Comparison of ENCODE assay signal across 1 cellular context in genomic region chr22:28909375-28909774, GRCh38.
TF ChIP-seq lines count a peak whose summit lies in the region.

No MANE protein-coding gene starts in this region.

TF ChIP-seq in K562, 482 proteins besides CTCF, POLR2A, EP300 and RAD21 (continued from another document):
- TF ChIP-seq ZNF398 (CRISPR knock-in tag; IDR thresholded peaks at IDR 0.05), result no peak
- no peak for TF ChIP-seq KDM5B (IDR thresholded peaks at IDR 0.05; ENCODE audit: insufficient replicate concordance, low read depth, low read length)
- no peak for TF ChIP-seq ZNF217 (CRISPR knock-in tag; IDR thresholded peaks at IDR 0.05)
- peak; percentile 57 for TF ChIP-seq CBFA2T3 (IDR thresholded peaks at IDR 0.05)
- no peak for TF ChIP-seq PHB (CRISPR knock-in tag; IDR thresholded peaks at IDR 0.05)
- no peak for TF ChIP-seq DACH1 (IDR thresholded peaks at IDR 0.05; ENCODE audit: partially characterized antibody)
- TF ChIP-seq NFATC3 (IDR thresholded peaks at IDR 0.05), result no peak
- no peak for TF ChIP-seq RBM15 (IDR thresholded peaks at IDR 0.05; ENCODE audit: insufficient read depth, low read length)
- no peak for TF ChIP-seq NELFE (IDR thresholded peaks at IDR 0.05; ENCODE audit: insufficient read depth, insufficient read length)
- no peak for TF ChIP-seq TAF1 (IDR thresholded peaks at IDR 0.05; ENCODE audit: control insufficient read depth, extremely low read depth, insufficient read depth, low read length, severe bottlenecking)
- TF ChIP-seq REST (CRISPR knock-in tag; IDR thresholded peaks at IDR 0.05; ENCODE audit: low read depth), result no peak
- no peak for TF ChIP-seq ZNF436 (CRISPR knock-in tag; IDR thresholded peaks at IDR 0.05)
- TF ChIP-seq EGR1 (conservative IDR thresholded peaks at IDR 0.05), result peak; percentile 93
- no peak for TF ChIP-seq SRSF7 (optimal IDR thresholded peaks at IDR 0.05; ENCODE audit: low read depth, low read length)
- TF ChIP-seq MAFK (IDR thresholded peaks at IDR 0.05; ENCODE audit: low read length), result peak; percentile 46; the same call in 1 of the 2 replicates
- peak; percentile 44; the same call in 1 of the 2 replicates for TF ChIP-seq SMARCA5 (IDR thresholded peaks at IDR 0.05)
- no peak for TF ChIP-seq KLF6 (CRISPR knock-in tag; IDR thresholded peaks at IDR 0.05; ENCODE audit: borderline replicate concordance)
- peak; percentile 13; the same call in 1 of the 2 replicates for TF ChIP-seq ZNF384 (IDR thresholded peaks at IDR 0.05; ENCODE audit: low read depth, low read length)
- TF ChIP-seq ELF1 (tag; IDR thresholded peaks at IDR 0.05), result no peak
- TF ChIP-seq E2F8 (IDR thresholded peaks at IDR 0.05; ENCODE audit: low read depth, partially characterized antibody), result no peak
- TF ChIP-seq NFRKB (IDR thresholded peaks at IDR 0.05; ENCODE audit: low read depth), result no peak
- TF ChIP-seq BRF2 (IDR thresholded peaks at IDR 0.05; ENCODE audit: borderline replicate concordance, insufficient read depth, insufficient read length), result no peak
- peak; percentile 71 for TF ChIP-seq NFE2 (IDR thresholded peaks at IDR 0.05; ENCODE audit: low read depth)
